ENCODE assay signal across 11 cellular contexts in the genomic region with DNA sequence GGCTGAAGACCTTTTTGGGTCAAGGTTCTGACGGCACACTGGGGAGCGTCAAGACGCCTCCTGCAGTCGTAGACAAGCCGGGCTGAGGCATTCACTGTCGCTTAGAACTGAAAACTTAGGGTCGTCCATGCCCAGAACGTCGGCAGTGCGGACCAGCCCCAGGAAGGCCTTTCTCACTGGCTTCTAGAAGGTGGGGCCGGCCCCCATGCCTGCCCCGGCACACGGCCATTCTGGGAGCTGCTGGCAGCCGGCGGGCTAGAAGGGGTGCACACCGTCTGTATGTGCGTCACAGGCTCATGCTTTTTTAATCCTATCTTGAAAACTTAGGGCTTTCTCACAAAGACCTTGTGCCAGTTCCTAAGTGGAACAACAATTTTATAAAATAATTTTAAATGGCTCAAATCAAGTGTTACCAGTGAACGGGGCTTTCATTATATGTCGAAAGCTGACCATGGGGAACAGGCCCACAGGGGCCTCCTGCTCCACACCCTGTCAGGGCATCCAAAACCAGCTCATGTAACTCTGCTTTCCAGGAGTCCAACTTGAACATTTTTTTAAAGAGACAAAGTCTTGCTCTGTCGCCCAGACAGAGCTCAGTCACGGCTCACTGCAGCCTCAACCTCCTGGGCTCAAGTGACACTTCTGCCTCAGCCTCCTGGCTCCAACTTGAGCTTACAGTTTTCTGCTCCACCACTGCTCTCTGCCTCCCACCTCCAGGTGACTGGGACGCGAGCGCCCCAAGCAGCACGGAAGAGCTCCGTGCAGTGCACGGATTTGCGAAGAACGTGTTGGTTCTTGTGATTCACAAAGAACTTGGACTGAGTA.
A peak's percentile ranks its signal among the peaks of the same experiment; 100 is the strongest.
DNase-seq lines count a peak whose midpoint lies in the region; ATAC-seq and TF ChIP-seq lines count a peak whose summit lies in the region.
"Had no signal": no experiment of that assay in that cellular context is flagged by ENCODE, and none has a peak within 500 bp of the region (broad histone marks: within the 10 kb centered on the region; RNA-seq: fewer than 3 reads in every experiment).

No MANE protein-coding gene starts in this region.

- H2AK5ac ChIP-seq in H9 (ENCODE audit: insufficient read length, low read length), result no peak overlapping the region

- in situ Hi-C loops in gastrocnemius medialis (cut with MboI; ENCODE audit: low sequenced_read_pairs in 4 of 4), result no loop called here

- no peaks in the 10 kb centered on the region for H3K79me1 ChIP-seq in H9 (ENCODE audit: insufficient read depth, low read depth, low read length, poor library complexity, severe bottlenecking)

- H3K27me3 Mint-ChIP-seq in H9 (ENCODE audit: low read depth), result no peaks in the 10 kb centered on the region
- no peaks in the 10 kb centered on the region for H3K27me3 Mint-ChIP-seq in activated naive CD8-positive, alpha-beta T cell

- no peaks in the 10 kb centered on the region for H3K9me3 Mint-ChIP-seq in H9
- H3K9me3 Mint-ChIP-seq in activated naive CD8-positive, alpha-beta T cell (ENCODE audit: low read depth), result no peaks in the 10 kb centered on the region

- no peaks in the 10 kb centered on the region for H3K23me2 ChIP-seq in H9 (ENCODE audit: insufficient read length, low read depth, low read length, poor library complexity, severe bottlenecking)

- H3K9ac ChIP-seq in H9 (ENCODE audit: extremely low read depth, insufficient read length, low read length), result no peak overlapping the region

- no peak overlapping the region for H4K5ac ChIP-seq in H9 (ENCODE audit: insufficient read length, low read depth, low read length)

- WGBS in H9 (ENCODE audit: extremely low coverage, insufficient read length, low lambda C conversion rate), result no CpG with 5 or more reads among the region's 29 CpGs

- no peak overlapping the region for H2BK120ac ChIP-seq in H9 (ENCODE audit: low read depth, low read length, poor library complexity, severe bottlenecking)

- H4K91ac ChIP-seq in H9 (ENCODE audit: insufficient read length, low read depth, low read length), result no peak overlapping the region

- no peak overlapping the region for H3K4ac ChIP-seq in H9 (ENCODE audit: low read depth, low read length)

- no peak for TF ChIP-seq POLR2A in gastrocnemius medialis (IDR thresholded peaks at IDR 0.05)

- no peak overlapping the region for H3K4me2 ChIP-seq in H9 (ENCODE audit: insufficient read depth, insufficient read length, low read length)

- ATAC-seq in gastrocnemius medialis (peak; percentile 55 to 75), HG03442 (IDR thresholded peaks at IDR 0.05; ENCODE audit: unreplicated experiment) (no peak)

- no peak overlapping the region for H3T11ph ChIP-seq in H9 (ENCODE audit: low read length)

- H3K4me3 ChIP-seq in cardiac muscle cell (no peak overlapping the region), gastrocnemius medialis (peak overlapping the region in 2 of 4 donors; percentile 9 to 26)
- H3K4me3 ChIP-seq: tibial artery had no signal

- peaks cover 57 to 61% of the 10 kb centered on the region in 2 experiments for H3K4me1 Mint-ChIP-seq in H9
- peaks cover 84% of the 10 kb centered on the region for H3K4me1 Mint-ChIP-seq in activated naive CD8-positive, alpha-beta T cell (ENCODE audit: low read depth)

- H3K27ac Mint-ChIP-seq in H9, result peak overlapping the region in 2 of 3 experiments; percentile 34 to 88; a peak in 3 of 7 replicates
- peak overlapping the region; percentile 85 for H3K27ac Mint-ChIP-seq in activated naive CD8-positive, alpha-beta T cell

- no peak overlapping the region for H4K8ac ChIP-seq in H9 (replicated peaks; ENCODE audit: insufficient read length, low read depth, low read length)

- H3K9me3 ChIP-seq in H9 (ENCODE audit: control insufficient read depth, low read depth, low read length), result no peaks in the 10 kb centered on the region
- H3K9me3 ChIP-seq in cardiac muscle cell (ENCODE audit: low read depth), result no peaks in the 10 kb centered on the region
- no peaks in the 10 kb centered on the region for H3K9me3 ChIP-seq in gastrocnemius medialis

- TF ChIP-seq CTCF in H9 (conservative IDR thresholded peaks at IDR 0.05) (no peak), cardiac muscle cell (IDR thresholded peaks at IDR 0.05; ENCODE audit: low read depth, low read length) (no peak), gastrocnemius medialis (IDR thresholded peaks at IDR 0.05 in 4 of 5, conservative IDR thresholded peaks at IDR 0.05 in 1 of 5) (peak in 1 of 5 experiments; percentile 31)

- peaks cover 3% of the 10 kb centered on the region for H4K20me1 ChIP-seq in H9 (ENCODE audit: control insufficient read depth, insufficient read depth, insufficient read length)

- no peak overlapping the region for H3K56ac ChIP-seq in H9 (ENCODE audit: insufficient read length, low read depth, low read length)

- H3K27me3 ChIP-seq in H9 (ENCODE audit: insufficient read depth, low read length), result no peaks in the 10 kb centered on the region
- H3K27me3 ChIP-seq in cardiac muscle cell, result no peaks in the 10 kb centered on the region
- H3K27me3 ChIP-seq in gastrocnemius medialis, result no peaks in the 10 kb centered on the region
- H3K27me3 ChIP-seq: tibial artery had no signal

- H2BK5ac ChIP-seq in H9 (ENCODE audit: insufficient read length, low read length), result no peak overlapping the region

- H2BK15ac ChIP-seq in H9 (ENCODE audit: low read depth, low read length), result no peak overlapping the region

- H3K4me1 ChIP-seq in H9 (ENCODE audit: insufficient read depth, low read length) (peaks cover 2% of the 10 kb centered on the region; the same call in 1 of the 2 replicates), cardiac muscle cell (ENCODE audit: low read depth) (peaks cover 60% of the 10 kb centered on the region), gastrocnemius medialis (peaks cover 77 to 84% of the 10 kb centered on the region in 2 donors)

- no peak overlapping the region for H2AFZ ChIP-seq in H9 (ENCODE audit: low read length)

- H3K36me3 Mint-ChIP-seq in H9 (ENCODE audit: insufficient read depth in 1 of 3, low read depth in 3 of 3), result peaks cover 0 to 3% (median 0%) of the 10 kb centered on the region in 3 experiments; a peak in 2 of 7 replicates
- peaks cover 3% of the 10 kb centered on the region for H3K36me3 Mint-ChIP-seq in activated naive CD8-positive, alpha-beta T cell

- H3K23ac ChIP-seq in H9 (ENCODE audit: insufficient read length, low read depth, low read length), result no peak overlapping the region

- intact Hi-C loops in gastrocnemius medialis (cut with DNase I; ENCODE audit: low total_unique reads), result no loop called here

- H2BK12ac ChIP-seq in H9 (ENCODE audit: insufficient read length, low read depth, low read length), result no peak overlapping the region

- H3K27ac ChIP-seq in H9 (ENCODE audit: insufficient read length, low read depth, low read length), result no peak overlapping the region
- peak overlapping the region; percentile 34 for H3K27ac ChIP-seq in cardiac muscle cell
- peak overlapping the region; percentile 38 to 65 (median 58) for H3K27ac ChIP-seq in gastrocnemius medialis
- H3K27ac ChIP-seq: tibial artery had no signal

- H3K36me3 ChIP-seq in cardiac muscle cell (no peaks in the 10 kb centered on the region), gastrocnemius medialis (no peaks in the 10 kb centered on the region)
- H3K36me3 ChIP-seq: tibial artery had no signal

- H2BK20ac ChIP-seq in H9 (ENCODE audit: low read depth, low read length, poor library complexity, severe bottlenecking), result no peak overlapping the region

- H3K18ac ChIP-seq in H9 (ENCODE audit: insufficient read length, low read depth, low read length), result no peak overlapping the region

- H3K79me2 ChIP-seq in H9 (ENCODE audit: insufficient read depth, low read length), result peaks cover 79% of the 10 kb centered on the region

- no peak overlapping the region for H3K4me3 Mint-ChIP-seq in H9
- peak overlapping the region; percentile 52 for H3K4me3 Mint-ChIP-seq in activated naive CD8-positive, alpha-beta T cell

- H3K14ac ChIP-seq in H9 (ENCODE audit: insufficient read depth, low read length), result no peak overlapping the region

- DNase-seq in H9, result no peak
- DNase-seq in cardiac muscle cell (ENCODE audit: low read depth in 1 of 2, low spot score in 1 of 2), result no peak
- peak in 1 of 2 donors; percentile 70 for DNase-seq in gastrocnemius medialis
- no peak for DNase-seq in OCI-M2 (lab: John Stamatoyannopoulos, UW; ENCODE audit: unreplicated experiment)
- no peak for DNase-seq in NCI-H187 treated with DMSO at 0.1 percent for 48 hours (lab: John Stamatoyannopoulos, UW)
- no peak for DNase-seq in activated CD4-positive, alpha-beta T cell treated with anti-CD3 and anti-CD28 coated beads, Interleukin-2, amount 50 U/mL, for 48 hours
- DNase-seq: mesendoderm, T1000 had no signal
